In the genomic region with DNA sequence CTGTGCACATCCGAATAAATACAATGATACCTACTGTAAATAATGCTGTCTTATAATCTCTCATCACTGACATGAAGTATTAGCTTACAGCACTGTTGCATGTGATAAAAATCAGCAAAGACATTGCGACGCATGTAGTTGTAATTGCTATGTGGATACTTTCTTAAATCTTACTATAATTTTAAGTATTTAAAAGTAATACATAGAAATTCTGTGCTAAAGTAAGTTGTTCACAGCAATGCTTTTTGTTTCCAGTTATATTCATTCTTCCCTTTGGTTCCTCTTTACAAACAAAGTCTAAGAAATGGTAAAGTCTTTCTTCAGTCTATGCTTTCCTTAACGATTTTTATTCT, we compare ENCODE assay signal across 19 cellular contexts.
DNase-seq lines count a peak whose midpoint lies in the region; ATAC-seq and TF ChIP-seq lines count a peak whose summit lies in the region.
"Had no signal": no experiment of that assay in that cellular context is flagged by ENCODE, and none has a peak within 500 bp of the region (broad histone marks: within the 10 kb centered on the region; RNA-seq: fewer than 3 reads in every experiment).

No MANE protein-coding gene starts in this region.

- H3K4me3 Mint-ChIP-seq in CD8-positive, alpha-beta T cell: no peak overlapping the region
- H3K4me3 Mint-ChIP-seq in endodermal cell (no peak overlapping the region), neural crest cell (no peak overlapping the region)
- H3K4me3 Mint-ChIP-seq: activated T-cell treated with anti-CD3 and anti-CD28 coated beads, Interleukin-2, amount 50 U/mL, for 24 hours; naive B cell had no signal

- no peaks in the 10 kb centered on the region for H3K36me3 ChIP-seq in CD8-positive, alpha-beta T cell (ENCODE audit: insufficient read depth, low read length)
- no peaks in the 10 kb centered on the region for H3K36me3 ChIP-seq in OCI-LY3 (replicated peaks; ENCODE audit: low read depth, low read length)
- H3K36me3 ChIP-seq in endodermal cell (ENCODE audit: control insufficient read depth, insufficient read depth, low read length): no peaks in the 10 kb centered on the region
- H3K36me3 ChIP-seq: adrenal gland, left lung had no signal

- intact Hi-C loops in CD8-positive, alpha-beta T cell (cut with DNase I, micrococcal nuclease): loop anchor here in 1 of 2 experiments (10.0 kb wide), 1 partner anchor 1731 kb away; no protein-coding TSS in a partner anchor
- intact Hi-C loops in posterior vena cava (cut with DNase I): loop anchor here in 1 of 2 donors (10.0 kb wide), 1 partner anchor 291 kb away; no protein-coding TSS in a partner anchor

- peak; percentile 27 for TF ChIP-seq CTCF in CD8-positive, alpha-beta T cell (IDR thresholded peaks at IDR 0.05)
- TF ChIP-seq CTCF in OCI-LY3 (IDR thresholded peaks at IDR 0.05; ENCODE audit: low read depth, low read length) (no peak), endodermal cell (conservative IDR thresholded peaks at IDR 0.05) (peak; percentile 19), neural crest cell (conservative IDR thresholded peaks at IDR 0.05) (peak; percentile 45)

- no peak for DNase-seq in CD8-positive, alpha-beta T cell
- DNase-seq in endodermal cell (no peak), neural crest cell (ENCODE audit: low read depth, low spot score) (no peak), posterior vena cava (ENCODE audit: low spot score) (no peak)
- DNase-seq in activated T-cell treated with anti-CD3 and anti-CD28 coated beads, Interleukin-2, amount 50 U/mL, for 48 hours: no peak
- DNase-seq: activated CD4-positive, alpha-beta T cell treated with anti-CD3 and anti-CD28 coated beads for 48 hours; activated naive CD4-positive, alpha-beta T cell; activated T-cell treated with anti-CD3 and anti-CD28 coated beads, Interleukin-2, amount 50 U/mL, for 24 hours; left lung; naive B cell; stimulated activated CD4-positive, alpha-beta T cell treated with anti-CD3 and anti-CD28 coated beads, Interleukin-4, amount 100 ng/mL, for 4 hours had no signal

- no peaks in the 10 kb centered on the region for H3K36me3 Mint-ChIP-seq in CD8-positive, alpha-beta T cell
- peaks cover 7% of the 10 kb centered on the region for H3K36me3 Mint-ChIP-seq in endodermal cell (ENCODE audit: low read depth)
- H3K36me3 Mint-ChIP-seq in neural crest cell (ENCODE audit: low read depth): no peaks in the 10 kb centered on the region
- H3K36me3 Mint-ChIP-seq: naive B cell had no signal

- H3K9ac ChIP-seq in OCI-LY3 (ENCODE audit: low read length) (no peak overlapping the region), endodermal cell (ENCODE audit: extremely low read depth, low read length, poor library complexity, severe bottlenecking) (no peak overlapping the region)
- H3K9ac ChIP-seq: GM23248 had no signal

- ATAC-seq in CD8-positive, alpha-beta T cell: no peak
- ATAC-seq in GM18873 (IDR thresholded peaks at IDR 0.05; ENCODE audit: low FRiP score, unreplicated experiment) (no peak), HG02763 (IDR thresholded peaks at IDR 0.05; ENCODE audit: unreplicated experiment) (no peak)

- no peaks in the 10 kb centered on the region for H3K27me3 ChIP-seq in CD8-positive, alpha-beta T cell (ENCODE audit: insufficient read depth, low read length)
- H3K27me3 ChIP-seq in OCI-LY3 (ENCODE audit: low read depth, low read length) (no peaks in the 10 kb centered on the region), endodermal cell (ENCODE audit: control insufficient read depth, insufficient read depth, low read length, poor library complexity, severe bottlenecking) (no peaks in the 10 kb centered on the region)
- H3K27me3 ChIP-seq: adrenal gland, left lung, testis had no signal

- no peak overlapping the region for H2AFZ ChIP-seq in OCI-LY3 (ENCODE audit: low read depth, low read length)

- H3K27ac Mint-ChIP-seq in CD8-positive, alpha-beta T cell: no peak overlapping the region
- H3K27ac Mint-ChIP-seq in endodermal cell: peak overlapping the region; percentile 12
- no peak overlapping the region for H3K27ac Mint-ChIP-seq in neural crest cell (ENCODE audit: unreplicated experiment)
- H3K27ac Mint-ChIP-seq: activated T-cell treated with anti-CD3 and anti-CD28 coated beads, Interleukin-2, amount 50 U/mL, for 24 hours; naive B cell had no signal

- H3K4me2 ChIP-seq in OCI-LY3 (ENCODE audit: low read length): peak overlapping the region; percentile 65; the same call in 1 of the 2 replicates

- no peak overlapping the region for H3K4me3 ChIP-seq in CD8-positive, alpha-beta T cell (ENCODE audit: low read depth, low read length)
- H3K4me3 ChIP-seq in OCI-LY3 (ENCODE audit: low read length) (no peak overlapping the region), endodermal cell (ENCODE audit: low read length) (no peak overlapping the region)
- H3K4me3 ChIP-seq: adrenal gland, K562, left lung, testis had no signal

- 44% methylated on average over 4 of the region's 4 CpGs; no CpG with 5 or more reads in 1 of the 2 experiments for WGBS in endodermal cell (ENCODE audit: insufficient coverage in 1 of 2, insufficient read length in 1 of 2), 2 experiments

- H3K4me1 ChIP-seq in CD8-positive, alpha-beta T cell (ENCODE audit: insufficient read depth, low read length): no peaks in the 10 kb centered on the region
- H3K4me1 ChIP-seq in OCI-LY3 (ENCODE audit: low read length): peaks cover 6% of the 10 kb centered on the region; the same call in 1 of the 2 replicates
- H3K4me1 ChIP-seq in endodermal cell (ENCODE audit: control insufficient read depth, insufficient read depth, low read length): no peaks in the 10 kb centered on the region
- H3K4me1 ChIP-seq: adrenal gland, left lung had no signal

- no peaks in the 10 kb centered on the region for H3K4me1 Mint-ChIP-seq in CD8-positive, alpha-beta T cell (ENCODE audit: low read depth)
- peaks cover 24% of the 10 kb centered on the region for H3K4me1 Mint-ChIP-seq in endodermal cell
- H3K4me1 Mint-ChIP-seq in neural crest cell: peaks cover 18% of the 10 kb centered on the region
- H3K4me1 Mint-ChIP-seq: naive B cell had no signal

- H3K9me3 ChIP-seq in CD8-positive, alpha-beta T cell (ENCODE audit: low read length): no peaks in the 10 kb centered on the region
- H3K9me3 ChIP-seq in OCI-LY3 (ENCODE audit: insufficient read depth, low read length): no peaks in the 10 kb centered on the region
- peaks cover 13% of the 10 kb centered on the region for H3K9me3 ChIP-seq in endodermal cell (ENCODE audit: control insufficient read depth, low read length)
- H3K9me3 ChIP-seq: adrenal gland, left lung, testis had no signal

- H3K9me3 Mint-ChIP-seq in CD8-positive, alpha-beta T cell: no peaks in the 10 kb centered on the region
- H3K9me3 Mint-ChIP-seq in endodermal cell (peaks cover 6% of the 10 kb centered on the region), neural crest cell (no peaks in the 10 kb centered on the region)
- H3K9me3 Mint-ChIP-seq: activated T-cell treated with anti-CD3 and anti-CD28 coated beads, Interleukin-2, amount 50 U/mL, for 24 hours had no signal

- CTCF ChIA-PET in CD8-positive, alpha-beta T cell (lab: Charles Lee): interaction anchor here (0.6 to 1.5 kb wide), 3 partner anchors 9 to 146 kb away, joined by 4 to 5 read pairs (median 4); no protein-coding TSS in a partner anchor

- H3K27me3 Mint-ChIP-seq in CD8-positive, alpha-beta T cell (ENCODE audit: low read depth): no peaks in the 10 kb centered on the region
- H3K27me3 Mint-ChIP-seq in endodermal cell (ENCODE audit: insufficient read depth): no peaks in the 10 kb centered on the region
- no peaks in the 10 kb centered on the region for H3K27me3 Mint-ChIP-seq in neural crest cell (ENCODE audit: low read depth)
- H3K27me3 Mint-ChIP-seq: activated T-cell treated with anti-CD3 and anti-CD28 coated beads, Interleukin-2, amount 50 U/mL, for 24 hours had no signal

- no peak overlapping the region for H3K27ac ChIP-seq in CD8-positive, alpha-beta T cell (ENCODE audit: low read depth, low read length)
- H3K27ac ChIP-seq in OCI-LY3 (ENCODE audit: low read length) (no peak overlapping the region), endodermal cell (ENCODE audit: low read depth, low read length) (no peak overlapping the region)
- H3K27ac ChIP-seq: GM23248, left lung, RWPE1, testis had no signal

- no peaks in the 10 kb centered on the region for H4K20me1 ChIP-seq in OCI-LY3 (ENCODE audit: insufficient read depth, low read length)

- POLR2A ChIA-PET in CD8-positive, alpha-beta T cell (lab: Charles Lee): no interaction called here

- no peaks in the 10 kb centered on the region for H3K79me2 ChIP-seq in OCI-LY3 (ENCODE audit: low read length)
